In the genomic region with DNA sequence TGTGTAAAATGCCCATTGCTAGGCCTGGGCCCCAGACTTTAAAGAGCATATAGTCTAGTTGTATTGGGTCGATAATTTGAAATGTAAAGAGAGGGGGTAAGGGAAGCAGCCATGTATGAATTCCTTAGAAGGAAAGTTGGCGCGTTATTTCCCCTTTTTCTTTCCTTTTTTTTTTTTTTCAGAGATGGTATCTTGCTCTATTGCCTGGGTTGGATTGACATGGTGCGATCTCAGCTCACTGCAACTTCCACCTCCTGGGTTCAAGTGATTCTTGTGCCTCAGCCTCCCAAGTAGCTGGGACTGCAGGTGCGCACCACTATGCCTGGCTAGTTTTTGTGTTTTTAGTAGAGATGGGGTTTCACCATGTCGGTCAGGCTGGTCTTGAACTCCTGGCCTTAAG, we compare ENCODE assay signal across 8 cellular contexts. TPM values are rescaled to one million over a fixed set of nuclear protein-coding genes. Genes with fewer than 3 reads are reported as not detected.
DNase-seq lines count a peak whose midpoint lies in the region; ATAC-seq and TF ChIP-seq lines count a peak whose summit lies in the region.
"Not testable (repeated sequence)": the region's sequence is repeated elsewhere in the genome, so short reads cannot be mapped to it uniquely, and the experiment has no call there.

No MANE protein-coding gene starts in this region.

- not testable (repeated sequence) for H3K9me2 ChIP-seq in GM23248 (ENCODE audit: insufficient read depth)

- not testable (repeated sequence) for DNase-seq in GM23248; ascending aorta (ENCODE audit: low spot score in 2 of 2); left lung; osteoblast (ENCODE audit: insufficient read length, low spot score, missing footprints); aorta
- DNase-seq in OCI-M1 (lab: John Stamatoyannopoulos, UW) = peak; percentile 67

- not testable (repeated sequence) for TF ChIP-seq POLR2A in gastroesophageal sphincter (IDR thresholded peaks at IDR 0.05)

- not testable (repeated sequence) for H3K9ac ChIP-seq in GM23248; stomach smooth muscle (ENCODE audit: low read length in 2 of 2)

- H3K4me3 ChIP-seq in GM23248; ascending aorta; gastroesophageal sphincter; left lung; osteoblast (ENCODE audit: insufficient read depth, low read length); stomach smooth muscle (ENCODE audit: low read length in 2 of 2); aorta (ENCODE audit: low read length in 2 of 2): not testable (repeated sequence)

- H3K4me1 ChIP-seq in GM23248 (ENCODE audit: insufficient read depth) = peaks cover 13% of the 10 kb centered on the region; the same call in 1 of the 2 replicates
- H3K4me1 ChIP-seq in ascending aorta = peaks cover 14 to 25% of the 10 kb centered on the region in 2 donors
- H3K4me1 ChIP-seq in gastroesophageal sphincter = peaks cover 7 to 61% (median 20%) of the 10 kb centered on the region in 3 donors
- peaks cover 26 to 64% of the 10 kb centered on the region in 2 donors for H3K4me1 ChIP-seq in left lung
- peaks cover 32% of the 10 kb centered on the region for H3K4me1 ChIP-seq in osteoblast (ENCODE audit: insufficient read depth, low read length)
- not testable (repeated sequence) for H3K4me1 ChIP-seq in stomach smooth muscle (ENCODE audit: control insufficient read depth, insufficient read depth, low read length); aorta (ENCODE audit: control insufficient read depth in 1 of 2, insufficient read depth in 2 of 2, low read length in 2 of 2)

- WGBS in GM23248 (ENCODE audit: low coverage in 1 of 2, low lambda C conversion rate in 2 of 2, missing lambda C conversion rate in 2 of 2), 2 experiments = 95 to 98% methylated on average over 6 of the region's 6 CpGs
- WGBS in gastroesophageal sphincter (ENCODE audit: low coverage in 1 of 2), 2 donors = 92 to 96% methylated on average over 3 to 5 of the region's 6 CpGs
- WGBS in aorta, 2 donors = 93 to 95% methylated on average over 6 of the region's 6 CpGs

- peak overlapping the region; percentile 67 for H3K27ac ChIP-seq in GM23248
- peak overlapping the region; percentile 59 to 67 for H3K27ac ChIP-seq in ascending aorta
- H3K27ac ChIP-seq in gastroesophageal sphincter = peak overlapping the region; percentile 45 to 75 (median 60)
- H3K27ac ChIP-seq in left lung = peak overlapping the region; percentile 56 to 62
- H3K27ac ChIP-seq in osteoblast (ENCODE audit: low read depth, low read length) = peak overlapping the region; percentile 74
- H3K27ac ChIP-seq in stomach smooth muscle (ENCODE audit: low read length) = peak overlapping the region; percentile 37
- peak overlapping the region; percentile 64 to 82 for H3K27ac ChIP-seq in aorta (ENCODE audit: low read depth in 1 of 2, low read length in 2 of 2)

- not testable (repeated sequence) for TF ChIP-seq EP300 in gastroesophageal sphincter (IDR thresholded peaks at IDR 0.05)

- not testable (repeated sequence) for H3K27me3 ChIP-seq in GM23248 (replicated peaks; ENCODE audit: insufficient read depth); ascending aorta; gastroesophageal sphincter; left lung; osteoblast (ENCODE audit: insufficient read depth, low read length); stomach smooth muscle (ENCODE audit: control insufficient read depth in 1 of 2, insufficient read depth in 2 of 2, low read length in 2 of 2); aorta (ENCODE audit: control insufficient read depth in 1 of 2, insufficient read depth in 2 of 2, low read length in 1 of 2)

- in situ Hi-C loops in GM23248 (cut with MboI) = not testable (repeated sequence)

- not testable (repeated sequence) for H3F3A ChIP-seq in GM23248 (ENCODE audit: insufficient read depth)

- not testable (repeated sequence) for H3K9me3 ChIP-seq in GM23248 (ENCODE audit: low read depth); ascending aorta; gastroesophageal sphincter; left lung; osteoblast (ENCODE audit: low read depth, low read length); stomach smooth muscle (ENCODE audit: control insufficient read depth in 2 of 2, low read length in 2 of 2); aorta (ENCODE audit: control insufficient read depth, low read length)

- H3K36me3 ChIP-seq in GM23248 (ENCODE audit: low read depth); ascending aorta; gastroesophageal sphincter; left lung; osteoblast (ENCODE audit: insufficient read depth, low read length); stomach smooth muscle (ENCODE audit: control insufficient read depth in 2 of 2, insufficient read depth in 2 of 2, low read length in 2 of 2); aorta (ENCODE audit: control insufficient read depth in 1 of 2, insufficient read depth in 2 of 2, low read length in 1 of 2): not testable (repeated sequence)

- H4K20me1 ChIP-seq in GM23248 (ENCODE audit: insufficient read depth) = not testable (repeated sequence)
- peaks cover 11% of the 10 kb centered on the region for H4K20me1 ChIP-seq in osteoblast (ENCODE audit: insufficient read depth, low read length)

- TF ChIP-seq CTCF in ascending aorta (IDR thresholded peaks at IDR 0.05); gastroesophageal sphincter (IDR thresholded peaks at IDR 0.05); left lung (IDR thresholded peaks at IDR 0.05); osteoblast (IDR thresholded peaks at IDR 0.05; ENCODE audit: extremely low read depth, low read depth, low read length): not testable (repeated sequence)

- H3K79me2 ChIP-seq in GM23248 (ENCODE audit: insufficient read depth) (peaks cover 90% of the 10 kb centered on the region), osteoblast (ENCODE audit: insufficient read depth, low read length) (peaks cover 72% of the 10 kb centered on the region)

- ATAC-seq in gastroesophageal sphincter; left lung; aorta (ENCODE audit: low FRiP score): not testable (repeated sequence)

- intact Hi-C loops in ascending aorta (cut with DNase I) (loop anchor here (5.0 kb wide), 1 partner anchor 35 kb away; no protein-coding TSS in a partner anchor), aorta (cut with DNase I) (loop anchor here (5.0 kb wide), 2 partner anchors 35 to 45 kb away; a partner anchor contains a TSS)
- intact Hi-C loops in left lung (cut with DNase I) = not testable (repeated sequence)

- H3K4me2 ChIP-seq in GM23248 (ENCODE audit: unreplicated experiment); osteoblast (ENCODE audit: insufficient read depth, low read length): not testable (repeated sequence)

- H2AFZ ChIP-seq in GM23248; osteoblast (ENCODE audit: low read length): not testable (repeated sequence)

RNA-seq across cellular contexts. Expression of a gene that starts 45.4 kb away (rescaled TPM):
- total RNA-seq in GM23248 (2014; rRNA removed; shearing (Covaris generic)) = 29.5 and 57.7 TPM in 2 replicates
- polyA plus RNA-seq in GM23248 (2016; fragmentation: Nextera tagmentation; extraction: Ambion mirVana) (30.9 and 34.0 TPM in 2 replicates), aorta (10 to 100 TPM; 18.3 to 21.7 TPM)
- total RNA-seq in ascending aorta (22.0 TPM), gastroesophageal sphincter (10 to 100 TPM; 17.6 to 24.9 (median 20.3) TPM), left lung (10 to 100 TPM; 39.4 to 48.8 TPM), osteoblast (35.7 and 42.7 TPM in 2 replicates), aorta (10 to 100 TPM; 31.5 to 45.6 TPM)
